Comparison of ENCODE assay signal across 24 cellular contexts in genomic region chr3:175411405-175411804, GRCh38.
A peak's percentile ranks its signal among the peaks of the same experiment; 100 is the strongest.
DNase-seq lines count a peak whose midpoint lies in the region; ATAC-seq and TF ChIP-seq lines count a peak whose summit lies in the region.
"Had no signal": no experiment of that assay in that cellular context is flagged by ENCODE, and none has a peak within 500 bp of the region (broad histone marks: within the 10 kb centered on the region; RNA-seq: fewer than 3 reads in every experiment).

No MANE protein-coding gene starts in this region.

- DNase-seq in NCI-H2227 treated with DMSO at 0.1 percent for 48 hours (lab: John Stamatoyannopoulos, UW) (peak; percentile 10), NCI-H2227 (lab: John Stamatoyannopoulos, UW; ENCODE audit: unreplicated experiment) (no peak), SJSA1 (ENCODE audit: low read depth in 1 of 2, low spot score in 2 of 2) (peak in 1 of 2 experiments; percentile 11), fibroblast of villous mesenchyme (ENCODE audit: low read depth) (peak; percentile 19), GF-D8 (lab: John Stamatoyannopoulos, UW) (no peak)
- DNase-seq: ACHN; AML-193; C1 segment of cervical spinal cord; CD8-positive, alpha-beta T cell; DND-41; GDM1; H7; NCI-H1105; NCI-H146; NCI-H2029; NCI-H345; NCI-H524; NCI-H774; SJCRH30 had no signal

- H3K4me1 ChIP-seq in SJSA1 (replicated peaks) (peaks cover 25% of the 10 kb centered on the region), skeletal muscle satellite cell (ENCODE audit: control insufficient read depth, insufficient read depth, low read length) (peaks cover 18% of the 10 kb centered on the region)
- H3K4me1 ChIP-seq: SJCRH30 had no signal

- H3K9me3 ChIP-seq in SJSA1 (replicated peaks) (no peaks in the 10 kb centered on the region), skeletal muscle satellite cell (replicated peaks; ENCODE audit: low read length) (no peaks in the 10 kb centered on the region)
- H3K9me3 ChIP-seq: SJCRH30 had no signal

- H3K4me3 ChIP-seq in SJSA1, result no peak overlapping the region
- H3K4me3 ChIP-seq in fibroblast of villous mesenchyme (ENCODE audit: low read depth, low read length), result no peak overlapping the region
- H3K4me3 ChIP-seq in skeletal muscle satellite cell (ENCODE audit: low read length), result no peak overlapping the region
- H3K4me3 ChIP-seq: SJCRH30 had no signal

- no peaks in the 10 kb centered on the region for H3K36me3 ChIP-seq in SJSA1
- H3K36me3 ChIP-seq in skeletal muscle satellite cell (ENCODE audit: insufficient read depth, low read length), result no peaks in the 10 kb centered on the region
- H3K36me3 ChIP-seq: SJCRH30 had no signal

- H3K27me3 ChIP-seq in SJSA1 (replicated peaks), result no peaks in the 10 kb centered on the region
- H3K27me3 ChIP-seq in skeletal muscle satellite cell (ENCODE audit: control insufficient read depth, insufficient read depth, low read length), result no peaks in the 10 kb centered on the region
- H3K27me3 ChIP-seq: SJCRH30 had no signal

- no peak overlapping the region for H3K9ac ChIP-seq in skeletal muscle satellite cell (ENCODE audit: low read depth, low read length)
- H3K9ac ChIP-seq: KMS-11 had no signal

- ATAC-seq in GM18861 (IDR thresholded peaks at IDR 0.05; ENCODE audit: unreplicated experiment) (no peak), esophagus mucosa (no peak)
- ATAC-seq: CD8-positive, alpha-beta T cell had no signal

- H3K27ac ChIP-seq in SJSA1, result peak overlapping the region; percentile 57
- H3K27ac ChIP-seq: 22Rv1, KMS-11, SJCRH30 had no signal

- peak overlapping the region; percentile 3 for H3K4me2 ChIP-seq in skeletal muscle satellite cell (ENCODE audit: low read length)
- H3K4me2 ChIP-seq: KMS-11 had no signal

- no peak for TF ChIP-seq CTCF in fibroblast of villous mesenchyme (IDR thresholded peaks at IDR 0.05; ENCODE audit: insufficient read depth, low read depth, low read length)

Comparison
In these comparisons a context has a peak if more than half of its experiments do, and no peak if none do; other contexts are left out.
1. DNase-seq: peak in NCI-H2227 treated with DMSO at 0.1 percent for 48 hours (single experiment) and fibroblast of villous mesenchyme (single experiment); none in NCI-H2227 (single experiment) and GF-D8 (single experiment).